14 cellular contexts compared by ENCODE assay signal in the genomic region with DNA sequence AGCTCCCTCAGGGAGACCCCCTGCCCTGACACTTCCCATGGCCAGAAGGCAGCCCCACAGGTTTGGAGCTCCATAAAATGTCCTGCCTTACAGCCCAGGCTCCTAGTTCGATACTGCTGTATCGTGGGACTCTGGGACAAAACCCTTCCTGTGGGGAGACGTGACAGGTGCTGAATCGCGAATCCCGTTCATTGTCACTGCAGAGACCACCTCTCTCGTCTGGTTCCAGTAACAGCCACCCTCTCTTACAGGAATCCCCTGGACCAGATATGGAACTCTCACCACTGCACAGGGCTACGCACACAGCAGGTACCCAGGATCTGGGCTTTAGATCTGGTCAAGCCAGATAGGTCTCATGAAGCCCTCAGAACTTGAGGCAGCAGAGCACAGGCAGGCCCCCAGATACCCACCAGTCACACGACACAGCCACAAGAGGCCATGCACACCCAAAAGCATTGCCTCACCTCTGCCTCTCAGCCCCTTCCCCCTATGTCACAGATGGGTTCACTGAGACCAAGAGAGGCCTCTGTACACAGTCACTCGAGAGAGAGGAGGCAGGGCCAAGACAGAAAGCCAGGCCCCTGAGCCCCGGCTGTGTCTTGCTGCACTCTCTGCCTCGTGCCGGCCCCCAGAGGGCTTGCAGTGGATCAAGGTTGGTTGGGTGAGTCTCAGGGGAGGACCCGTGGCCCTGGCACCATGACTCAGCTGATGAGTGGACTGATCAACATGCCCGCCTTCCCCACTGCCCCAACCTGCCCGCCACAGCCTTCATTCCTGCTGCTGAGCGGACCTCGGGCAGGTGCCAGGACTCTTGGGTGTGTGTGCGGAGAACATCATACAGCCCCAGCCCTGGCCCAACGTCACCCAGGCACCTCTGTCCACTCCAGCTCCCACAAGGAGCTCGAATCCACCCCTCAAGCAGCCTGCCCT. TPM values are rescaled to one million over a fixed set of nuclear protein-coding genes. Genes with fewer than 3 reads are reported as not detected.
DNase-seq lines count a peak whose midpoint lies in the region; ATAC-seq and TF ChIP-seq lines count a peak whose summit lies in the region.
"Had no signal": no experiment of that assay in that cellular context is flagged by ENCODE, and none has a peak within 500 bp of the region (broad histone marks: within the 10 kb centered on the region; RNA-seq: fewer than 3 reads in every experiment).

No MANE protein-coding gene starts in this region.

- TF ChIP-seq POLR2A in prostate gland (IDR thresholded peaks at IDR 0.05) = peak; percentile 53

- 70% methylated on average over 19 of the region's 21 CpGs for WGBS in prostate gland

- TF ChIP-seq CTCF in prostate gland (IDR thresholded peaks at IDR 0.05) = no peak

- peak overlapping the region; percentile 54 to 71 for H3K27ac ChIP-seq in prostate gland
- H3K27ac ChIP-seq in effector memory CD4-positive, alpha-beta T cell (ENCODE audit: insufficient read depth, low read length, poor library complexity, severe bottlenecking) = no peak overlapping the region
- H3K27ac ChIP-seq: esophagus muscularis mucosa had no signal

- peak; percentile 66 for ATAC-seq in esophagus mucosa
- no peak for ATAC-seq in GM18502 (IDR thresholded peaks at IDR 0.05; ENCODE audit: poor library complexity, unreplicated experiment)
- no peak for ATAC-seq in HG03521 (IDR thresholded peaks at IDR 0.05; ENCODE audit: unreplicated experiment)
- ATAC-seq: activated naive CD4-positive, alpha-beta T cell treated with anti-CD3 and anti-CD28 coated beads, Interleukin-2, amount 50 U/mL, for 72 hours had no signal

- H3K9me3 ChIP-seq in prostate gland = no peaks in the 10 kb centered on the region
- no peaks in the 10 kb centered on the region for H3K9me3 ChIP-seq in effector memory CD4-positive, alpha-beta T cell (ENCODE audit: control insufficient read depth, low read length)
- H3K9me3 ChIP-seq: esophagus muscularis mucosa had no signal

- intact Hi-C loops in prostate gland (cut with DNase I) = no loop called here

- no peak overlapping the region for H3K4me3 ChIP-seq in prostate gland
- H3K4me3 ChIP-seq in effector memory CD4-positive, alpha-beta T cell (ENCODE audit: insufficient read depth, low read depth, low read length, poor library complexity, severe bottlenecking) = no peak overlapping the region
- H3K4me3 ChIP-seq: esophagus muscularis mucosa, hepatocyte had no signal

- H3K4me1 ChIP-seq in prostate gland (replicated peaks) = peaks cover 18% of the 10 kb centered on the region
- H3K4me1 ChIP-seq in effector memory CD4-positive, alpha-beta T cell (ENCODE audit: control insufficient read depth, insufficient read depth, low read length, poor library complexity, severe bottlenecking) = no peaks in the 10 kb centered on the region
- H3K4me1 ChIP-seq: esophagus muscularis mucosa had no signal

- no peaks in the 10 kb centered on the region for H3K36me3 ChIP-seq in prostate gland
- H3K36me3 ChIP-seq in effector memory CD4-positive, alpha-beta T cell (ENCODE audit: control insufficient read depth, insufficient read depth, low read length) = no peaks in the 10 kb centered on the region
- H3K36me3 ChIP-seq: esophagus muscularis mucosa had no signal

- no peaks in the 10 kb centered on the region for H3K27me3 ChIP-seq in prostate gland (replicated peaks; ENCODE audit: insufficient read depth)
- H3K27me3 ChIP-seq in effector memory CD4-positive, alpha-beta T cell (replicated peaks; ENCODE audit: control insufficient read depth, insufficient read depth, low read length, poor library complexity, severe bottlenecking) = no peaks in the 10 kb centered on the region
- H3K27me3 ChIP-seq: esophagus muscularis mucosa, hepatocyte had no signal

- peak; percentile 56 for DNase-seq in ELR (ENCODE audit: low read depth)
- peak; percentile 19 for DNase-seq in RPMI7951 (ENCODE audit: low read depth)
- DNase-seq in prostate gland (ENCODE audit: low spot score) = peak; percentile 86
- no peak for DNase-seq in activated CD4-positive, CD25-positive, alpha-beta regulatory T cell treated with anti-CD3 and anti-CD28 coated beads, Interleukin-2, amount 50 U/mL, for 72 hours
- no peak for DNase-seq in effector memory CD4-positive, alpha-beta T cell
- DNase-seq: activated B cell treated with CpG ODN at 0.5 μM for 24 hours; central memory CD4-positive, alpha-beta T cell; DMS153 had no signal

RNA-seq across cellular contexts. Expression of a gene that starts 7.6 kb away (rescaled TPM):
- 28.8 and 42.3 TPM in 2 replicates for total RNA-seq in RPMI7951 (2014; rRNA removed; shearing (Covaris generic))
- total RNA-seq in esophagus mucosa (477 TPM), prostate gland (100 to 1,000 TPM; 103 to 167 TPM)
- total RNA-seq: activated B cell treated with CpG ODN at 0.5 μM for 24 hours had no signal

Comparison
In these comparisons a context has a peak if more than half of its experiments do, and no peak if none do; other contexts are left out.
1. DNase-seq: peak in ELR (single experiment), RPMI7951 (single experiment) and prostate gland (single experiment); none in activated CD4-positive, CD25-positive, alpha-beta regulatory T cell treated with anti-CD3 and anti-CD28 coated beads, Interleukin-2, amount 50 U/mL, for 72 hours (single experiment) and effector memory CD4-positive, alpha-beta T cell (0 of 3).